Comparison of ENCODE assay signal across 9 cellular contexts in the genomic region with DNA sequence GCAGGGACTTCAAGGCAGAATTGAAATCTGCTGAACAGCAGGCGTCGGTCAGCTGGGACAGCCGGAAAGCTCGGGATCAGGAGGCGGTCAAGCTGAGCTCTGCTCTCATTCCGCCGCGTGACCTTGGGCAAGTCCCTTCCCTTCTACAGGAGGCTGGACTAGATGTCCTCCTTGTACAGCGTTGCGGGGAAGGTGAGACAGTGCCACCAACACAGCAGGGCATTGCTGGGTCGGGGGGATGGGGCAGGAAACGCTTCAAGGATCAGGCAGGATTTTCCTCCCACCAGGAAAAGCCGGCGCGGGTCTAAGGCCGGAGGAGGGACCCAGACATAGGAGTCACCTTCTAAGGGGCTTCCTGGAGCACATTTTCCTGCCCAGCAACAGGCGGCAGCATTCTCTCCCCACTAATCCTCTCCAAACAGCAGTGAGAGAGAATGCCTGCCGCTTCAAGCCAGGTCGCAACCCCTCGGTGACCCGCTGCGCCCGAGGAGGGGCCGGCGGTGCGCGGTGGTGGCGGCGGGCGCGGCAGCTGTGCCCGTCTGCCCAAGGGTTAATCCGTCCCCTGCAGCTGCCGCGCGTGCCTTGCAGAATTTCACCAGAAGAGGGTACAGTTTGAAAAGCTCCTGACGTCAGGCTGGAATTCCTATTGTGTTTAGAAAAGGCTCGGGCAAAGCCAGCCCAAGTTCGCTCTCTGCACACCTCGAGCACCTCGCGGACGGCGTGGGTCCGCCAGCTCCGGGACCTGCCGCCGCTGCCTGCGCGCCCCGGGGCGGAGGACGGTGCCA. TPM values are rescaled to one million over a fixed set of nuclear protein-coding genes. Genes with fewer than 3 reads are reported as not detected.
DNase-seq lines count a peak whose midpoint lies in the region; ATAC-seq and TF ChIP-seq lines count a peak whose summit lies in the region.
"Had no signal": no experiment of that assay in that cellular context is flagged by ENCODE, and none has a peak within 500 bp of the region (broad histone marks: within the 10 kb centered on the region; RNA-seq: fewer than 3 reads in every experiment).

TSS of gene KCNF1 (plus strand) at position 644 of the 785 bp plus-strand sequence. CDS start 493 bp downstream, outside the sequence.

- TF ChIP-seq CTCF in lower lobe of right lung (IDR thresholded peaks at IDR 0.05): no peak

- H3K4me1 ChIP-seq in lower lobe of right lung: no peaks in the 10 kb centered on the region

- H3K27me3 ChIP-seq in lower lobe of right lung (ENCODE audit: low read depth): peaks cover 43% of the 10 kb centered on the region

- ATAC-seq in lower lobe of right lung (peak; percentile 8 to 24), HG03280 (IDR thresholded peaks at IDR 0.05; ENCODE audit: unreplicated experiment) (no peak), HG03139 (IDR thresholded peaks at IDR 0.05; ENCODE audit: unreplicated experiment) (no peak), HG03442 (IDR thresholded peaks at IDR 0.05; ENCODE audit: unreplicated experiment) (no peak)

- H3K9me3 ChIP-seq in lower lobe of right lung: no peaks in the 10 kb centered on the region

- intact Hi-C loops in lower lobe of right lung (cut with DNase I): no loop called here

- H3K36me3 ChIP-seq in lower lobe of right lung: no peaks in the 10 kb centered on the region

- DNase-seq in SIG-M5 treated with dmso at 0.1 percent for 504 hours (lab: John Stamatoyannopoulos, UW; ENCODE audit: unreplicated experiment) (peak; percentile 34), SIG-M5 (lab: John Stamatoyannopoulos, UW) (no peak), NCI-H69 (lab: John Stamatoyannopoulos, UW) (peak; percentile 62), dermis blood vessel endothelial cell (peak; percentile 81), lower lobe of right lung (no peak)
- DNase-seq: DND-41 had no signal

- H3K27ac ChIP-seq in lower lobe of right lung: no peak within 1 kb of the TSS

- peak within 1 kb of the TSS; percentile 39 for H3K4me3 ChIP-seq in lower lobe of right lung

RNA-seq across cellular contexts. Expression of gene KCNF1, which starts in this region (rescaled TPM):
- total RNA-seq in dermis blood vessel endothelial cell (1.0 and 1.9 TPM in 2 replicates), lower lobe of right lung (not detected)

Comparison
In these comparisons a context has a peak if more than half of its experiments do, and no peak if none do; other contexts are left out.
1. DNase-seq: peak in SIG-M5 treated with dmso at 0.1 percent for 504 hours (single experiment), NCI-H69 (single experiment) and dermis blood vessel endothelial cell (single experiment); none in SIG-M5 (single experiment) and lower lobe of right lung (single experiment).
2. Peak in ATAC-seq and H3K4me3 ChIP-seq in lower lobe of right lung; RNA of the gene not detected or under 1 TPM.